8 cellular contexts compared by ENCODE assay signal in genomic region chr12:92462049-92462448, GRCh38.
DNase-seq lines count a peak whose midpoint lies in the region; ATAC-seq and TF ChIP-seq lines count a peak whose summit lies in the region.

No MANE protein-coding gene starts in this region.

- no peaks in the 10 kb centered on the region for H3K4me1 ChIP-seq in mucosa of descending colon (ENCODE audit: low read depth)

- no peaks in the 10 kb centered on the region for H3K9me3 ChIP-seq in mucosa of descending colon

- no peak for TF ChIP-seq CTCF in mucosa of descending colon (IDR thresholded peaks at IDR 0.05)

- peak; percentile 54 for ATAC-seq in GM18873 (IDR thresholded peaks at IDR 0.05; ENCODE audit: low FRiP score, unreplicated experiment)
- ATAC-seq in HG02852 (IDR thresholded peaks at IDR 0.05; ENCODE audit: unreplicated experiment) = peak; percentile 65
- ATAC-seq in mucosa of descending colon = peak; percentile 70

- no peak overlapping the region for H3K4me3 ChIP-seq in mucosa of descending colon

- H3K36me3 ChIP-seq in mucosa of descending colon (ENCODE audit: low read depth) = no peaks in the 10 kb centered on the region

- intact Hi-C loops in mucosa of descending colon (cut with DNase I, micrococcal nuclease) = no loop called here

- peak; percentile 32 for DNase-seq in NOMO-1 treated with dmso at 0.1 percent for 144 hours (lab: John Stamatoyannopoulos, UW; ENCODE audit: unreplicated experiment)
- peak in 1 of 3 donors; percentile 20 for DNase-seq in mucosa of descending colon
- DNase-seq in NCI-H748 treated with DMSO at 0.1 percent for 48 hours (lab: John Stamatoyannopoulos, UW) = no peak
- DNase-seq in effector CD4-positive, alpha-beta T cell = no peak
- DNase-seq in stimulated activated CD4-positive, alpha-beta T cell treated with anti-CD3 and anti-CD28 coated beads, Interleukin-2, amount 100 ng/mL, for 24 hours = no peak
- no peak for DNase-seq in COLO829 (ENCODE audit: low spot score)
